10 cellular contexts compared by ENCODE assay signal in genomic region chr11:57641011-57641410, GRCh38. TPM values are rescaled to one million over a fixed set of nuclear protein-coding genes. Genes with fewer than 3 reads are reported as not detected.
DNase-seq lines count a peak whose midpoint lies in the region; ATAC-seq and TF ChIP-seq lines count a peak whose summit lies in the region.
"Had no signal": no experiment of that assay in that cellular context is flagged by ENCODE, and none has a peak within 500 bp of the region (broad histone marks: within the 10 kb centered on the region; RNA-seq: fewer than 3 reads in every experiment).

No MANE protein-coding gene starts in this region.

- H3K36me3 Mint-ChIP-seq in HFFc6 (ENCODE audit: low read depth) = peaks cover 26% of the 10 kb centered on the region
- no peaks in the 10 kb centered on the region for H3K36me3 Mint-ChIP-seq in natural killer cell
- H3K36me3 Mint-ChIP-seq: activated naive CD4-positive, alpha-beta T cell treated with anti-CD3 and anti-CD28 coated beads, Interleukin-2, amount 10 ng/mL, durations not matched to agents 7 days and 5 days had no signal

- peaks cover 0 to 33% (median 8%) of the 10 kb centered on the region in 4 donors for H3K4me1 ChIP-seq in right lobe of liver

- DNase-seq in BJ (ENCODE audit: low read depth) = no peak
- no peak for DNase-seq in HFFc6
- no peak for DNase-seq in astrocyte of the cerebellum (ENCODE audit: low read depth)
- DNase-seq in right lobe of liver = peak in 1 of 3 donors; percentile 51
- DNase-seq in natural killer cell = no peak
- DNase-seq in EL = no peak
- no peak for DNase-seq in activated T-cell treated with anti-CD3 and anti-CD28 coated beads, Interleukin-2, amount 50 U/mL, for 1 hour
- DNase-seq: heart right ventricle had no signal

- TF ChIP-seq CTCF in BJ (IDR thresholded peaks at IDR 0.05; ENCODE audit: insufficient read depth, low read depth, low read length) (peak; percentile 66), HFFc6 (IDR thresholded peaks at IDR 0.05) (no peak), astrocyte of the cerebellum (IDR thresholded peaks at IDR 0.05; ENCODE audit: low read depth, low read length, missing control alignments) (peak; percentile 63), right lobe of liver (IDR thresholded peaks at IDR 0.05) (peak in 3 of 4 donors; percentile 16 to 23 (median 17)), natural killer cell (IDR thresholded peaks at IDR 0.05) (no peak)

- no peaks in the 10 kb centered on the region for H3K9me3 ChIP-seq in right lobe of liver
- H3K9me3 ChIP-seq: heart right ventricle had no signal

- CTCF ChIA-PET in BJ (lab: Yijun Ruan, JAX) = interaction anchor here (0.7 to 9.6 kb wide), 33 partner anchors 8 to 872 kb away, joined by 3 to 285 read pairs (median 5); partner anchors contain the start of genes SERPING1, SLC43A1 and UBE2L6

- H3K27me3 Mint-ChIP-seq in HFFc6 (ENCODE audit: insufficient read depth) (peaks cover 7% of the 10 kb centered on the region), natural killer cell (ENCODE audit: low read depth in 2 of 2) (peaks cover 29 to 39% of the 10 kb centered on the region in 2 donors)

- no peak overlapping the region for H3K4me3 ChIP-seq in BJ (ENCODE audit: low read depth, low read length)
- H3K4me3 ChIP-seq in astrocyte of the cerebellum (ENCODE audit: low read depth, low read length) = peak overlapping the region; percentile 9
- no peak overlapping the region for H3K4me3 ChIP-seq in right lobe of liver
- H3K4me3 ChIP-seq: heart right ventricle had no signal

- H3K9me3 Mint-ChIP-seq in HFFc6 (no peaks in the 10 kb centered on the region), natural killer cell (no peaks in the 10 kb centered on the region)
- H3K9me3 Mint-ChIP-seq: activated naive CD4-positive, alpha-beta T cell treated with anti-CD3 and anti-CD28 coated beads, Interleukin-2, amount 10 ng/mL, durations not matched to agents 7 days and 5 days had no signal

- H3K27ac ChIP-seq in right lobe of liver = peak overlapping the region in 1 of 3 donors; percentile 53
- H3K27ac ChIP-seq: heart right ventricle had no signal

- no peaks in the 10 kb centered on the region for H3K27me3 ChIP-seq in BJ (ENCODE audit: control insufficient read depth, insufficient read depth, low read length)
- H3K27me3 ChIP-seq in right lobe of liver = peaks cover 0 to under 1% of the 10 kb centered on the region in 2 donors

- H3K4me3 Mint-ChIP-seq in HFFc6 (peak overlapping the region; percentile 98), natural killer cell (no peak overlapping the region)

- in situ Hi-C loops in astrocyte of the cerebellum (cut with HindIII; ENCODE audit: low sequenced_read_pairs) = no loop called here

- WGBS in right lobe of liver (ENCODE audit: insufficient coverage, low coverage, low lambda C conversion rate, missing lambda C conversion rate) = 22% methylated on average over 3 of the region's 5 CpGs

- TF ChIP-seq POLR2A in right lobe of liver (IDR thresholded peaks at IDR 0.05) = no peak

- peaks cover 8% of the 10 kb centered on the region for H3K36me3 ChIP-seq in BJ (ENCODE audit: control insufficient read depth, insufficient read depth, low read length)
- no peaks in the 10 kb centered on the region for H3K36me3 ChIP-seq in right lobe of liver
- H3K36me3 ChIP-seq: heart right ventricle had no signal

- H3K4me1 Mint-ChIP-seq in HFFc6 (ENCODE audit: low read depth) (peaks cover 66% of the 10 kb centered on the region), natural killer cell (peaks cover 10 to 20% of the 10 kb centered on the region in 2 donors)

- POLR2A ChIA-PET in BJ (lab: Charles Lee) = interaction anchor here (0.6 kb wide), 1 partner anchor 37 kb away, joined by 16 read pairs; no protein-coding TSS in a partner anchor

- ATAC-seq in right lobe of liver = peak; percentile 51 to 65 (median 53)
- no peak for ATAC-seq in natural killer cell
- ATAC-seq in HG02885 (IDR thresholded peaks at IDR 0.05; ENCODE audit: poor library complexity, unreplicated experiment) = no peak

- H3K27ac Mint-ChIP-seq in HFFc6 (peak overlapping the region; percentile 56; the same call in 1 of the 2 replicates), natural killer cell (peak overlapping the region in 1 of 2 donors; percentile 4)
- H3K27ac Mint-ChIP-seq: activated naive CD4-positive, alpha-beta T cell treated with anti-CD3 and anti-CD28 coated beads, Interleukin-2, amount 10 ng/mL, durations not matched to agents 7 days and 5 days had no signal

- intact Hi-C loops in right lobe of liver (cut with DNase I) (loop anchor here (5.0 to 10.0 kb wide), 3 partner anchors 74 to 296 kb away; partner anchors contain the start of genes RTN4RL2 (in 1 of the 2) and UBE2L6 (in 1 of the 2)), natural killer cell (cut with micrococcal nuclease) (loop anchor here (1.0 to 2.0 kb wide), 3 partner anchors 73 to 296 kb away; no protein-coding TSS in a partner anchor)

RNA-seq across cellular contexts. Expression of gene YPEL4, which starts 8.7 kb away (rescaled TPM):
- 0.26 TPM in 2 replicates for polyA plus RNA-seq in BJ (2011; rRNA removed)
- polyA minus RNA-seq in BJ (2011; rRNA and poly(A)+ RNA removed) = 0.28 and 0.31 TPM in 2 replicates
- under 1 TPM in 5 of 6 experiments, not detected in 1; 0.14 to 0.48 (median 0.28) TPM for total RNA-seq in HFFc6 (2021; fragmentation: NEBNext Ultra II Directional; extraction: Animal tissue kit (Norgen Biotek cat#: 25700))
- total RNA-seq in right lobe of liver (under 1 TPM in 4 of 6 experiments, not detected in 2; 0.06 to 0.84 (median 0.30) TPM), natural killer cell (1 to 10 TPM; 1.2 to 1.3 (median 1.2) TPM)

RNA-seq across cellular contexts. Expression of gene CLP1, which starts 16.6 kb away (rescaled TPM):
- polyA plus RNA-seq in BJ (2011; rRNA removed) = 19.0 and 19.6 TPM in 2 replicates
- polyA minus RNA-seq in BJ (2011; rRNA and poly(A)+ RNA removed) = 6.2 and 13.7 TPM in 2 replicates
- 10 to 100 TPM; 13.0 to 17.1 (median 15.6) TPM for total RNA-seq in HFFc6 (2021; fragmentation: NEBNext Ultra II Directional; extraction: Animal tissue kit (Norgen Biotek cat#: 25700))
- total RNA-seq in right lobe of liver (1 to 10 TPM; 5.6 to 9.2 (median 6.8) TPM), natural killer cell (10 to 100 TPM; 18.5 to 23.1 (median 22.8) TPM)

RNA-seq across cellular contexts. Expression of gene ZDHHC5, which starts 26.9 kb away (rescaled TPM):
- polyA plus RNA-seq in BJ (2011; rRNA removed) = 61.4 and 76.7 TPM in 2 replicates
- polyA minus RNA-seq in BJ (2011; rRNA and poly(A)+ RNA removed) = 69.2 and 80.3 TPM in 2 replicates
- 10 to 100 TPM; 67.5 to 82.1 (median 74.1) TPM for total RNA-seq in HFFc6 (2021; fragmentation: NEBNext Ultra II Directional; extraction: Animal tissue kit (Norgen Biotek cat#: 25700))
- total RNA-seq in right lobe of liver (10 to 100 TPM; 27.0 to 35.7 (median 33.6) TPM), natural killer cell (10 to 100 TPM; 46.1 to 64.0 (median 55.5) TPM)

RNA-seq across cellular contexts. Expression of gene SERPING1, which starts 43.5 kb away (rescaled TPM):
- 92.4 and 119 TPM in 2 replicates for polyA plus RNA-seq in BJ (2011; rRNA removed)
- 27.7 and 29.1 TPM in 2 replicates for polyA minus RNA-seq in BJ (2011; rRNA and poly(A)+ RNA removed)
- total RNA-seq in HFFc6 (2021; fragmentation: NEBNext Ultra II Directional; extraction: Animal tissue kit (Norgen Biotek cat#: 25700)) = under 1 TPM in 5 of 6 experiments, not detected in 1; 0.11 to 0.51 (median 0.25) TPM
- total RNA-seq in right lobe of liver (1,000 to 10,000 TPM; 1,903 to 2,571 (median 2,194) TPM), natural killer cell (under 1 TPM in 1 of 3 donors, not detected in 2; 0.50 TPM)

Comparison
In these comparisons a context has a peak if more than half of its experiments do, and no peak if none do; other contexts are left out.
1. CTCF ChIP-seq: peak in BJ (single experiment), astrocyte of the cerebellum (single experiment) and right lobe of liver (3 of 4); none in HFFc6 (single experiment) and natural killer cell (single experiment).
2. ATAC-seq: peak in right lobe of liver (4 of 4); none in natural killer cell (0 of 3) and HG02885 (single experiment).